Comparison of ENCODE assay signal across 24 cellular contexts in genomic region chr16:28089205-28089991, GRCh38. TPM values are rescaled to one million over a fixed set of nuclear protein-coding genes. Genes with fewer than 3 reads are reported as not detected.
DNase-seq lines count a peak whose midpoint lies in the region; ATAC-seq, FAIRE-seq and TF ChIP-seq lines count a peak whose summit lies in the region.
"Had no signal": no experiment of that assay in that cellular context is flagged by ENCODE, and none has a peak within 500 bp of the region (broad histone marks: within the 10 kb centered on the region; RNA-seq: fewer than 3 reads in every experiment).

No MANE protein-coding gene starts in this region.

- H3K9ac ChIP-seq in HepG2 (ENCODE audit: insufficient read depth, low read depth, low read length): no peak overlapping the region
- no peak overlapping the region for H3K9ac ChIP-seq in kidney (ENCODE audit: low read length in 2 of 2)
- H3K9ac ChIP-seq: neural progenitor cell had no signal

- ATAC-seq in HepG2: no peak
- ATAC-seq in right lobe of liver: no peak
- peak; percentile 12 for ATAC-seq in activated CD8-positive, alpha-beta T cell treated with anti-CD3 and anti-CD28 coated beads for 36 hours
- ATAC-seq in HG02763 (IDR thresholded peaks at IDR 0.05; ENCODE audit: unreplicated experiment): no peak
- ATAC-seq: left cardiac atrium, Right ventricle myocardium inferior had no signal

- FAIRE-seq in HepG2 (lab: Jason Lieb, UNC) (peak; percentile 73), kidney (lab: Jason Lieb, UNC) (no peak)

- H3K27ac ChIP-seq in HepG2 (ENCODE audit: extremely low read length, insufficient read depth, low read length) (no peak overlapping the region), right lobe of liver (no peak overlapping the region), kidney (ENCODE audit: low read depth in 2 of 2, low read length in 2 of 2) (no peak overlapping the region)
- H3K27ac ChIP-seq: adrenal gland, cardiac muscle cell, neural progenitor cell, suprapubic skin had no signal

- peak overlapping the region; percentile 42 for H3K27ac Mint-ChIP-seq in activated CD8-positive, alpha-beta T cell treated with anti-CD3 and anti-CD28 coated beads for 36 hours
- no peak overlapping the region for H3K27ac Mint-ChIP-seq in activated naive CD4-positive, alpha-beta T cell treated with anti-CD3 and anti-CD28 coated beads, Interleukin-2, amount 10 ng/mL, durations not matched to agents 7 days and 5 days
- H3K27ac Mint-ChIP-seq: mesothelial cell of epicardium, neural progenitor cell had no signal

- H4K20me1 ChIP-seq in HepG2 (ENCODE audit: insufficient read depth, low read length): no peaks in the 10 kb centered on the region

- WGBS in HepG2 (ENCODE audit: low lambda C conversion rate): 89% methylated on average over 3 of the region's 3 CpGs
- 88% methylated on average over 3 of the region's 3 CpGs for WGBS in right lobe of liver (ENCODE audit: insufficient coverage, low coverage, low lambda C conversion rate, missing lambda C conversion rate)

- H3K4me1 Mint-ChIP-seq in activated CD8-positive, alpha-beta T cell treated with anti-CD3 and anti-CD28 coated beads for 36 hours (ENCODE audit: low read depth): peaks cover 4% of the 10 kb centered on the region
- H3K4me1 Mint-ChIP-seq in activated naive CD4-positive, alpha-beta T cell treated with anti-CD3 and anti-CD28 coated beads, Interleukin-2, amount 10 ng/mL, durations not matched to agents 7 days and 5 days: no peaks in the 10 kb centered on the region

- H3K4me3 ChIP-seq in HepG2 (replicated peaks in 1 of 3; ENCODE audit: insufficient read depth in 1 of 3, low read depth in 2 of 3, low read length in 3 of 3) (no peak overlapping the region), right lobe of liver (no peak overlapping the region), kidney (ENCODE audit: low read length in 2 of 2) (no peak overlapping the region)
- H3K4me3 ChIP-seq: adrenal gland, cardiac muscle cell, neural progenitor cell, smooth muscle cell, suprapubic skin had no signal

- TF ChIP-seq EP300 in HepG2 (IDR thresholded peaks at IDR 0.05; ENCODE audit: low read depth in 2 of 2, low read length in 2 of 2) (no peak), HepG2 (CRISPR knock-in tag; IDR thresholded peaks at IDR 0.05; ENCODE audit: borderline replicate concordance) (no peak)

- H3K27me3 ChIP-seq in HepG2 (ENCODE audit: control insufficient read depth in 1 of 2, insufficient read depth in 2 of 2, low read length in 2 of 2): 0 out of 5 replicates have a peak, but pooled peaks cover 0 to 4% of the 10 kb centered on the region in 2 experiments
- H3K27me3 ChIP-seq in right lobe of liver: no peaks in the 10 kb centered on the region
- H3K27me3 ChIP-seq: adrenal gland, cardiac muscle cell, neural progenitor cell, suprapubic skin had no signal

- BruUV-seq in HepG2 (replicated peaks; lab: Mats Ljungman, UMichigan): no TSS peak

- no peak overlapping the region for H3K4me3 Mint-ChIP-seq in activated CD8-positive, alpha-beta T cell treated with anti-CD3 and anti-CD28 coated beads for 36 hours
- H3K4me3 Mint-ChIP-seq in activated naive CD4-positive, alpha-beta T cell treated with anti-CD3 and anti-CD28 coated beads, Interleukin-2, amount 10 ng/mL, durations not matched to agents 7 days and 5 days: no peak overlapping the region
- H3K4me3 Mint-ChIP-seq: mesothelial cell of epicardium, neural progenitor cell had no signal

- no peak overlapping the region for H3K4me2 ChIP-seq in HepG2 (ENCODE audit: low read depth, low read length)
- H3K4me2 ChIP-seq: neural progenitor cell, smooth muscle cell had no signal

- H3K36me3 ChIP-seq in HepG2 (replicated peaks in 1 of 2; ENCODE audit: control insufficient read depth in 1 of 2, insufficient read depth in 2 of 2, low read length in 2 of 2) (no peaks in the 10 kb centered on the region), right lobe of liver (no peaks in the 10 kb centered on the region), kidney (ENCODE audit: control insufficient read depth in 1 of 2, insufficient read depth in 2 of 2, low read length in 2 of 2) (no peaks in the 10 kb centered on the region)
- H3K36me3 ChIP-seq: adrenal gland, cardiac muscle cell, neural progenitor cell, suprapubic skin had no signal

- no peak for TF ChIP-seq POLR2A in HepG2 (IDR thresholded peaks at IDR 0.05; ENCODE audit: insufficient read depth in 1 of 2, low read depth in 2 of 2, low read length in 2 of 2)
- TF ChIP-seq POLR2A in right lobe of liver (IDR thresholded peaks at IDR 0.05): no peak

- H3K36me3 Mint-ChIP-seq in activated CD8-positive, alpha-beta T cell treated with anti-CD3 and anti-CD28 coated beads for 36 hours (ENCODE audit: low read depth): no peaks in the 10 kb centered on the region
- no peaks in the 10 kb centered on the region for H3K36me3 Mint-ChIP-seq in activated naive CD4-positive, alpha-beta T cell treated with anti-CD3 and anti-CD28 coated beads, Interleukin-2, amount 10 ng/mL, durations not matched to agents 7 days and 5 days
- H3K36me3 Mint-ChIP-seq: mesothelial cell of epicardium, neural progenitor cell had no signal

- in situ Hi-C loops in HepG2 (cut with HindIII; ENCODE audit: extremely low pct_ligation_motif_present, low pct_unique_long_range_greater_than_20kb): no loop called here

- no peaks in the 10 kb centered on the region for H3K79me2 ChIP-seq in HepG2 (ENCODE audit: insufficient read depth, low read length)

- CTCF ChIA-PET in HepG2 (lab: Yijun Ruan, JAX; ENCODE audit: low intra/inter-chr PET ratio, low total read pairs): no interaction called here
- CTCF ChIA-PET in activated CD8-positive, alpha-beta T cell treated with anti-CD3 and anti-CD28 coated beads for 36 hours (lab: Charles Lee): interaction anchor here (1.3 to 2.3 kb wide), 2 partner anchors 19 to 129 kb away, joined by 5 to 7 read pairs; no protein-coding TSS in a partner anchor
- CTCF ChIA-PET in activated naive CD4-positive, alpha-beta T cell treated with anti-CD3 and anti-CD28 coated beads, Interleukin-2, amount 10 ng/mL, durations not matched to agents 7 days and 5 days (lab: Charles Lee): interaction anchor here (1.4 kb wide), 1 partner anchor 129 kb away, joined by 5 read pairs; no protein-coding TSS in a partner anchor

- TF ChIP-seq CTCF in HepG2 (CRISPR knock-in tag; IDR thresholded peaks at IDR 0.05) (no peak), right lobe of liver (IDR thresholded peaks at IDR 0.05) (no peak), kidney (IDR thresholded peaks at IDR 0.05; ENCODE audit: borderline replicate concordance, extremely low read depth, insufficient read depth) (no peak)
- TF ChIP-seq CTCF in activated CD8-positive, alpha-beta T cell treated with anti-CD3 and anti-CD28 coated beads for 36 hours (IDR thresholded peaks at IDR 0.05): no peak

- no peak overlapping the region for H2AFZ ChIP-seq in HepG2 (ENCODE audit: low read length)
- H2AFZ ChIP-seq: neural progenitor cell had no signal

- no peak for DNase-seq in HepG2 (ENCODE audit: low spot score)
- no peak for DNase-seq in right lobe of liver
- DNase-seq in activated CD8-positive, alpha-beta T cell treated with anti-CD3 and anti-CD28 coated beads for 36 hours: no peak
- DNase-seq in kidney: peak; percentile 29
- no peak for DNase-seq in T-helper 9 cell
- DNase-seq in NCI-H2171 (lab: John Stamatoyannopoulos, UW): no peak
- DNase-seq in activated naive CD4-positive, alpha-beta T cell treated with anti-CD3 and anti-CD28 coated beads, Interleukin-2, amount 10 ng/mL, durations not matched to agents 7 days and 5 days: no peak
- DNase-seq: activated CD4-positive, alpha-beta T cell treated with anti-CD3 and anti-CD28 coated beads, Interleukin-2, amount 50 U/mL, for 1 hour; adrenal gland; DMS79 treated with DMSO at 0.1 percent for 48 hours; left cardiac atrium; NCI-H1417 treated with DMSO at 0.1 percent for 48 hours; NCI-H526; stimulated activated CD4-positive, alpha-beta T cell treated with anti-CD3 and anti-CD28 coated beads, Interleukin-4, amount 100 ng/mL, for 4 hours; SW 1271 had no signal

- H3K9me3 ChIP-seq in HepG2 (ENCODE audit: low read length) (no peaks in the 10 kb centered on the region), right lobe of liver (no peaks in the 10 kb centered on the region), kidney (ENCODE audit: control insufficient read depth in 1 of 2, low read length in 2 of 2) (no peaks in the 10 kb centered on the region)
- H3K9me3 ChIP-seq: adrenal gland, suprapubic skin had no signal

- no peak for TF ChIP-seq RAD21 in HepG2 (CRISPR knock-in tag; IDR thresholded peaks at IDR 0.05)

- intact Hi-C loops in HepG2 (cut with micrococcal nuclease; ENCODE audit: unreplicated experiment): no loop called here
- intact Hi-C loops in right lobe of liver (cut with DNase I): no loop called here
- intact Hi-C loops in activated CD8-positive, alpha-beta T cell treated with anti-CD3 and anti-CD28 coated beads for 36 hours (cut with micrococcal nuclease): no loop called here
- intact Hi-C loops in kidney (cut with DNase I): no loop called here

- POLR2A ChIA-PET in HepG2 (lab: Yijun Ruan, JAX): no interaction called here
- POLR2A ChIA-PET in activated CD8-positive, alpha-beta T cell treated with anti-CD3 and anti-CD28 coated beads for 36 hours (lab: Charles Lee): no interaction called here

- H3K27me3 Mint-ChIP-seq in activated CD8-positive, alpha-beta T cell treated with anti-CD3 and anti-CD28 coated beads for 36 hours: no peaks in the 10 kb centered on the region
- no peaks in the 10 kb centered on the region for H3K27me3 Mint-ChIP-seq in activated naive CD4-positive, alpha-beta T cell treated with anti-CD3 and anti-CD28 coated beads, Interleukin-2, amount 10 ng/mL, durations not matched to agents 7 days and 5 days

- peaks cover 16% of the 10 kb centered on the region for H3K4me1 ChIP-seq in HepG2 (ENCODE audit: insufficient read depth, low read length)
- H3K4me1 ChIP-seq in right lobe of liver: peaks cover 0 to 7% (median 0%) of the 10 kb centered on the region in 4 donors
- no peaks in the 10 kb centered on the region for H3K4me1 ChIP-seq in kidney (ENCODE audit: control insufficient read depth in 1 of 2, insufficient read depth in 1 of 2, low read depth in 1 of 2, low read length in 2 of 2)
- H3K4me1 ChIP-seq: adrenal gland had no signal

- H3K9me3 Mint-ChIP-seq in activated CD8-positive, alpha-beta T cell treated with anti-CD3 and anti-CD28 coated beads for 36 hours: no peaks in the 10 kb centered on the region
- no peaks in the 10 kb centered on the region for H3K9me3 Mint-ChIP-seq in activated naive CD4-positive, alpha-beta T cell treated with anti-CD3 and anti-CD28 coated beads, Interleukin-2, amount 10 ng/mL, durations not matched to agents 7 days and 5 days
- H3K9me3 Mint-ChIP-seq: mesothelial cell of epicardium, neural progenitor cell had no signal

RNA-seq across cellular contexts. Expression of gene GSG1L, which starts 25.9 kb away (rescaled TPM):
- total RNA-seq in HepG2 (2016; rRNA removed; fragmentation: Illumina TruSeq; extraction: Trizol) (not detected in 2 replicates), right lobe of liver (under 1 TPM in 1 of 6 experiments, not detected in 5; 0.33 TPM), kidney (not detected)
- not detected in 2 replicates for total RNA-seq in HepG2 (2016; cell fraction: cytosol; rRNA removed; fragmentation: Illumina TruSeq; extraction: Trizol; ENCODE audit: low read depth)
- total RNA-seq in HepG2 (2016; cell fraction: insoluble cytoplasmic fraction; rRNA removed; fragmentation: Illumina TruSeq; extraction: Trizol): not detected in 2 replicates
- not detected in 2 replicates for total RNA-seq in HepG2 (2016; cell fraction: membrane; rRNA removed; fragmentation: Illumina TruSeq; extraction: Trizol)
- not detected in 2 replicates for total RNA-seq in HepG2 (2016; cell fraction: nucleus; rRNA removed; fragmentation: Illumina TruSeq; extraction: Trizol)
- polyA plus RNA-seq in HepG2 (2011; rRNA removed) (not detected in 2 replicates), kidney (ENCODE audit: insufficient read depth, low read depth, low replicate concordance) (not detected)
- polyA plus RNA-seq in HepG2 (2011; cell fraction: cytosol; rRNA removed): not detected in 2 replicates
- polyA plus RNA-seq in HepG2 (2011; cell fraction: nucleus; rRNA removed): not detected in 2 replicates
- polyA plus RNA-seq in HepG2 (2012): not detected in 2 replicates
- polyA plus RNA-seq in HepG2 (2016; cell fraction: cytosol; fragmentation: Illumina TruSeq; extraction: Trizol; ENCODE audit: low read depth): not detected in 2 replicates
- polyA plus RNA-seq in HepG2 (2016; cell fraction: insoluble cytoplasmic fraction; fragmentation: Illumina TruSeq; extraction: Trizol; ENCODE audit: low read depth): not detected in 2 replicates
- not detected in 2 replicates for polyA plus RNA-seq in HepG2 (2016; cell fraction: membrane; fragmentation: Illumina TruSeq; extraction: Trizol; ENCODE audit: low read depth)
- polyA plus RNA-seq in HepG2 (2016; cell fraction: nucleus; fragmentation: Illumina TruSeq; extraction: Trizol; ENCODE audit: insufficient read depth, low read depth): not detected in 2 replicates
- polyA minus RNA-seq in HepG2 (2011; rRNA and poly(A)+ RNA removed; ENCODE audit: low replicate concordance): not detected in 2 replicates
- polyA minus RNA-seq in HepG2 (2011; cell fraction: cytosol; rRNA and poly(A)+ RNA removed): not detected in 2 replicates
- not detected in 2 replicates for polyA minus RNA-seq in HepG2 (2011; cell fraction: nucleus; rRNA and poly(A)+ RNA removed)
- total RNA-seq in activated CD8-positive, alpha-beta T cell treated with anti-CD3 and anti-CD28 coated beads for 36 hours: not detected
- total RNA-seq: adrenal gland, cardiac muscle cell, M059J, pulmonary artery endothelial cell had no signal
- polyA plus RNA-seq: cardiac muscle cell, smooth muscle cell had no signal
